9 cellular contexts compared by ENCODE assay signal in genomic region chr14:23306113-23306411, GRCh38.
A peak's percentile ranks its signal among the peaks of the same experiment; 100 is the strongest.
DNase-seq lines count a peak whose midpoint lies in the region; ATAC-seq and TF ChIP-seq lines count a peak whose summit lies in the region.
"Had no signal": no experiment of that assay in that cellular context is flagged by ENCODE, and none has a peak within 500 bp of the region (broad histone marks: within the 10 kb centered on the region; RNA-seq: fewer than 3 reads in every experiment).

No MANE protein-coding gene starts in this region.

- in situ Hi-C loops in HAP-1 (cut with MboI; ENCODE audit: low sequenced_read_pairs) = no loop called here

- H3K4me1 ChIP-seq in HAP-1 (peaks cover 13% of the 10 kb centered on the region), iPS DF 6.9 (ENCODE audit: control insufficient read depth, insufficient read depth, low read length) (no peaks in the 10 kb centered on the region)

- no CpG with 5 or more reads among the region's 3 CpGs for WGBS in iPS DF 6.9 (ENCODE audit: insufficient coverage, insufficient read length)

- H3K36me3 ChIP-seq in HAP-1 (replicated peaks) (peaks cover 27% of the 10 kb centered on the region), iPS DF 6.9 (ENCODE audit: control insufficient read depth, insufficient read depth, low read length) (peaks cover 7% of the 10 kb centered on the region; the same call in 1 of the 2 replicates)

- H3K4me3 ChIP-seq in HAP-1 (peak overlapping the region; percentile 68), WI38 (ENCODE audit: low read depth, low read length) (peak overlapping the region; percentile 97), iPS DF 6.9 (ENCODE audit: low read length) (peak overlapping the region; percentile 15; the same call in 1 of the 2 replicates), skin epidermis (peak overlapping the region in 6 of 7 experiments; percentile 43 to 69 (median 62))

- H3K27me3 ChIP-seq in HAP-1 (ENCODE audit: low read depth) (no peaks in the 10 kb centered on the region), iPS DF 6.9 (ENCODE audit: control insufficient read depth, insufficient read depth, low read length) (peaks cover 2% of the 10 kb centered on the region; the same call in 1 of the 2 replicates)

- ATAC-seq in GM21515 (IDR thresholded peaks at IDR 0.05; ENCODE audit: unreplicated experiment) = no peak
- ATAC-seq: effector memory CD8-positive, alpha-beta T cell had no signal

- DNase-seq in HAP-1 (ENCODE audit: low spot score in 2 of 2) (no peak), iPS DF 6.9 (ENCODE audit: low read depth, low spot score) (no peak), NCI-H2196 treated with DMSO at 0.1 percent for 48 hours (lab: John Stamatoyannopoulos, UW; ENCODE audit: unreplicated experiment) (no peak), inferior parietal cortex (ENCODE audit: extremely low spot score) (no peak), NCI-H524 (lab: John Stamatoyannopoulos, UW) (no peak)
- DNase-seq: effector memory CD8-positive, alpha-beta T cell had no signal

- H3K9me3 ChIP-seq in HAP-1 (no peaks in the 10 kb centered on the region), iPS DF 6.9 (ENCODE audit: control insufficient read depth, insufficient read depth, low read length) (no peaks in the 10 kb centered on the region)

- no peak for TF ChIP-seq CTCF in WI38 (IDR thresholded peaks at IDR 0.05; ENCODE audit: low read depth, low read length)

- H3K27ac ChIP-seq in iPS DF 6.9 (ENCODE audit: low read length) (no peak overlapping the region), skin epidermis (peak overlapping the region in 20 of 21 experiments; percentile 69 to 95 (median 90))

Comparison
In these comparisons a context has a peak if more than half of its experiments do, and no peak if none do; other contexts are left out.
1. H3K4me3 ChIP-seq: peak in every context shown above with its lines; median percentile 97 in WI38; 68 in HAP-1; 62 in skin epidermis; 15 in iPS DF 6.9.